ENCODE assay signal across 1 cellular context in genomic region chrX:154661200-154661599, GRCh38.
TF ChIP-seq lines count a peak whose summit lies in the region.

No MANE protein-coding gene starts in this region.

TF ChIP-seq in IMR-90, 13 proteins besides CTCF, POLR2A, EP300 and RAD21:
- TF ChIP-seq BHLHE40 (IDR thresholded peaks at IDR 0.05; ENCODE audit: low read depth, low read length), result no peak
- no peak for TF ChIP-seq USF2 (IDR thresholded peaks at IDR 0.05; ENCODE audit: low read depth, low read length)
- no peak for TF ChIP-seq ELK1 (IDR thresholded peaks at IDR 0.05; ENCODE audit: borderline replicate concordance, low read depth, low read length)
- no peak for TF ChIP-seq RCOR1 (IDR thresholded peaks at IDR 0.05; ENCODE audit: insufficient replicate concordance, low read length)
- TF ChIP-seq CEBPB (IDR thresholded peaks at IDR 0.05; ENCODE audit: low read depth, low read length), result no peak
- no peak for TF ChIP-seq MAFK (IDR thresholded peaks at IDR 0.05; ENCODE audit: low read depth, low read length)
- TF ChIP-seq RFX5 (IDR thresholded peaks at IDR 0.05; ENCODE audit: low read depth, low read length), result no peak
- TF ChIP-seq MXI1 (IDR thresholded peaks at IDR 0.05; ENCODE audit: borderline replicate concordance, low read depth, low read length), result no peak
- TF ChIP-seq CHD1 (IDR thresholded peaks at IDR 0.05; ENCODE audit: low read depth, low read length), result no peak
- TF ChIP-seq FOS (IDR thresholded peaks at IDR 0.05; ENCODE audit: low read depth, low read length), result no peak
- TF ChIP-seq NFE2L2 (IDR thresholded peaks at IDR 0.05; ENCODE audit: low read depth, low read length), result no peak
